Comparison of ENCODE assay signal across 25 cellular contexts in the genomic region with DNA sequence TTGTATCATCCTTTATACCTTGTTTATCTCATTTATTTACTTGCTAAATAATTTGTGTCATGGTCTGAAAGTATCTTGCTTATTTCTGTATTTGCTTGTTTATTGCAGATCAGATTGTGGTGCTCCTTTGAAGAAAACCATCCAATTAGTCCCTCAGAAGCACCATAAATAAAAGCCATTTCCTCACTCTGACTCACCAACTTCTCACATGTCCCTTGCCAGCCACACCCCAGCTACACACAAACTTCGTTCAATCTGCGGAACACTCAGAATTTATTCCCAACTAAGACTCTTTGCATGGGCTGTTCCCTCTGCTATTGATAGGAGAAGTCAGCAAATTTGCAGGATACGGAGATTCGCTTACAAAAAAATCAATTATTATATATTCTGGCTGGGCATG.
DNase-seq lines count a peak whose midpoint lies in the region; TF ChIP-seq lines count a peak whose summit lies in the region.
"Had no signal": no experiment of that assay in that cellular context is flagged by ENCODE, and none has a peak within 500 bp of the region (broad histone marks: within the 10 kb centered on the region; RNA-seq: fewer than 3 reads in every experiment).

No MANE protein-coding gene starts in this region.

- no peak overlapping the region for H3K4me3 ChIP-seq in MG63
- H3K4me3 ChIP-seq: PC-9, thyroid gland had no signal

- peaks cover 6% of the 10 kb centered on the region for H3K4me1 Mint-ChIP-seq in Calu3 (ENCODE audit: low read depth, unreplicated experiment)
- H3K4me1 Mint-ChIP-seq: naive thymus-derived CD4-positive, alpha-beta T cell had no signal

- intact Hi-C loops in Calu3 (cut with micrococcal nuclease; ENCODE audit: unreplicated experiment): no loop called here
- intact Hi-C loops in posterior vena cava (cut with DNase I): no loop called here

- CTCF ChIA-PET in Calu3 (lab: Charles Lee): no interaction called here

- H3K9me3 Mint-ChIP-seq in Calu3 (ENCODE audit: low read depth, unreplicated experiment): no peaks in the 10 kb centered on the region
- H3K9me3 Mint-ChIP-seq: activated naive CD8-positive, alpha-beta T cell treated with anti-CD3 and anti-CD28 coated beads for 36 hours; activated T-helper 2 cell treated with anti-CD3 and anti-CD28 coated beads, Interferon-gamma antibody, Interleukin-2, Interleukin-4, amounts not matched to agents 10 μg/mL and 5 μg/mL and 100 μg/mL, durations not matched to agents 14 hours and 24 hours and 36 hours; naive thymus-derived CD4-positive, alpha-beta T cell had no signal

- no TSS peak for BruUV-seq in Calu3 (replicated peaks; lab: Mats Ljungman, UMichigan)

- no peaks in the 10 kb centered on the region for H3K36me3 ChIP-seq in MG63
- H3K36me3 ChIP-seq: thyroid gland had no signal

- DNase-seq in ELR (ENCODE audit: low read depth): peak; percentile 19
- peak; percentile 14 for DNase-seq in MG63
- DNase-seq in astrocyte of the hippocampus (ENCODE audit: low read depth, low spot score): peak; percentile 15
- peak; percentile 50 for DNase-seq in myocyte (ENCODE audit: low read depth)
- no peak for DNase-seq in Calu3
- no peak for DNase-seq in posterior vena cava (ENCODE audit: low spot score)
- no peak for DNase-seq in activated effector memory CD4-positive, alpha-beta T cell treated with Interleukin-2 at 50 U/mL for 16 hours
- no peak for DNase-seq in kidney glomerular epithelial cell (lab: John Stamatoyannopoulos, UW)
- DNase-seq: activated CD4-positive, alpha-beta T cell treated with anti-CD3 and anti-CD28 coated beads, Interleukin-2, amount 50 U/mL, for 1 hour; activated CD8-positive, alpha-beta memory T cell treated with anti-CD3 and anti-CD28 coated beads, Interleukin-2, amount 50 U/mL, for 4 hours; activated naive CD8-positive, alpha-beta T cell treated with anti-CD3 and anti-CD28 coated beads for 36 hours; COR-L47; EL; HCEC 1CT; KG1; left cardiac atrium; naive thymus-derived CD4-positive, alpha-beta T cell; NCI-H187 treated with DMSO at 0.1 percent for 48 hours; NCI-H774; PC-9; retina; stimulated activated CD4-positive, alpha-beta T cell treated with anti-CD3 and anti-CD28 coated beads, Interleukin-4, amount 100 ng/mL, for 24 hours; stimulated activated naive CD4-positive, alpha-beta T cell treated with Interleukin-2 at 50 U/mL for 16 hours; thyroid gland had no signal

- no peak for TF ChIP-seq CTCF in Calu3 (IDR thresholded peaks at IDR 0.05; ENCODE audit: unreplicated experiment)

- H3K27me3 ChIP-seq in MG63: 0 out of 2 replicates have a peak, but pooled peaks cover 2% of the 10 kb centered on the region
- H3K27me3 ChIP-seq: thyroid gland had no signal

- no peaks in the 10 kb centered on the region for H3K9me3 ChIP-seq in MG63
- H3K9me3 ChIP-seq: thyroid gland had no signal

- H3K36me3 Mint-ChIP-seq in Calu3 (ENCODE audit: insufficient read depth, unreplicated experiment): no peaks in the 10 kb centered on the region
- H3K36me3 Mint-ChIP-seq: activated naive CD8-positive, alpha-beta T cell treated with anti-CD3 and anti-CD28 coated beads for 36 hours had no signal

- H3K4me3 Mint-ChIP-seq in Calu3 (ENCODE audit: low read depth, unreplicated experiment): no peak overlapping the region
- H3K4me3 Mint-ChIP-seq: activated naive CD8-positive, alpha-beta T cell treated with anti-CD3 and anti-CD28 coated beads for 36 hours; naive thymus-derived CD4-positive, alpha-beta T cell had no signal

- no peak overlapping the region for H3K27ac Mint-ChIP-seq in Calu3 (ENCODE audit: unreplicated experiment)
- H3K27ac Mint-ChIP-seq: activated naive CD8-positive, alpha-beta T cell treated with anti-CD3 and anti-CD28 coated beads for 36 hours; activated T-helper 2 cell treated with anti-CD3 and anti-CD28 coated beads, Interferon-gamma antibody, Interleukin-2, Interleukin-4, amounts not matched to agents 10 μg/mL and 5 μg/mL and 100 μg/mL, durations not matched to agents 14 hours and 24 hours and 36 hours; naive thymus-derived CD4-positive, alpha-beta T cell had no signal

- H3K27me3 Mint-ChIP-seq in Calu3 (ENCODE audit: unreplicated experiment): no peaks in the 10 kb centered on the region

Comparison
In these comparisons a context has a peak if more than half of its experiments do, and no peak if none do; other contexts are left out.
1. DNase-seq: peak in ELR (single experiment), MG63 (single experiment), astrocyte of the hippocampus (single experiment) and myocyte (single experiment); none in Calu3 (single experiment), posterior vena cava (single experiment), activated effector memory CD4-positive, alpha-beta T cell treated with Interleukin-2 at 50 U/mL for 16 hours (single experiment) and kidney glomerular epithelial cell (single experiment).